Comparison of ENCODE assay signal across 13 cellular contexts in genomic region chr10:121338206-121338991, GRCh38.
DNase-seq lines count a peak whose midpoint lies in the region; TF ChIP-seq lines count a peak whose summit lies in the region.
"Had no signal": no experiment of that assay in that cellular context is flagged by ENCODE, and none has a peak within 500 bp of the region (broad histone marks: within the 10 kb centered on the region; RNA-seq: fewer than 3 reads in every experiment).

No MANE protein-coding gene starts in this region.

- H4K20me1 ChIP-seq in hepatocyte (ENCODE audit: insufficient read depth, poor library complexity, severe bottlenecking) = no peaks in the 10 kb centered on the region
- no peaks in the 10 kb centered on the region for H4K20me1 ChIP-seq in smooth muscle cell (ENCODE audit: low read depth)

- peaks cover 29% of the 10 kb centered on the region for H3K4me1 ChIP-seq in HEK293 (ENCODE audit: control insufficient read depth, insufficient read depth, low read length)
- H3K4me1 ChIP-seq in hepatocyte (ENCODE audit: insufficient read depth) = peaks cover 32% of the 10 kb centered on the region
- peaks cover 53% of the 10 kb centered on the region for H3K4me1 ChIP-seq in smooth muscle cell (ENCODE audit: low read depth)
- H3K4me1 ChIP-seq: BE2C had no signal

- H3K36me3 ChIP-seq in HEK293 (ENCODE audit: control insufficient read depth in 2 of 2, insufficient read depth in 1 of 2, low read length in 2 of 2) (no peaks in the 10 kb centered on the region), hepatocyte (replicated peaks; ENCODE audit: insufficient read depth, low read depth) (no peaks in the 10 kb centered on the region), smooth muscle cell (ENCODE audit: low read depth) (no peaks in the 10 kb centered on the region)
- H3K36me3 ChIP-seq: BE2C had no signal

- CTCF ChIA-PET in HEK293 (lab: Yijun Ruan, JAX) = interaction anchor here (1.1 kb wide), 1 partner anchor 562 kb away, joined by 3 read pairs; no protein-coding TSS in a partner anchor

- POLR2A ChIA-PET in HEK293 (lab: Yijun Ruan, JAX) = no interaction called here

- 79% methylated on average over 9 of the region's 9 CpGs for WGBS in hepatocyte (ENCODE audit: low lambda C conversion rate, missing lambda C conversion rate)
- 72% methylated on average over 9 of the region's 9 CpGs for WGBS in smooth muscle cell (ENCODE audit: low lambda C conversion rate)

- H3F3A ChIP-seq in smooth muscle cell (ENCODE audit: low read depth) = peaks cover 19% of the 10 kb centered on the region

- TF ChIP-seq CTCF in HEK293 (tag by site-specific recombination; IDR thresholded peaks at IDR 0.05) = no peak
- no peak for TF ChIP-seq CTCF in hepatocyte (IDR thresholded peaks at IDR 0.05; ENCODE audit: poor library complexity)
- no peak for TF ChIP-seq CTCF in smooth muscle cell (IDR thresholded peaks at IDR 0.05; ENCODE audit: borderline replicate concordance, insufficient read depth, poor library complexity, severe bottlenecking)

- H3K79me2 ChIP-seq in hepatocyte = no peaks in the 10 kb centered on the region
- no peaks in the 10 kb centered on the region for H3K79me2 ChIP-seq in smooth muscle cell (ENCODE audit: low read depth)

- H3K27ac ChIP-seq in HEK293 (ENCODE audit: extremely low read depth, low read depth, low read length) (no peak overlapping the region; the same call in 1 of the 2 replicates), hepatocyte (peak overlapping the region; percentile 11), smooth muscle cell (ENCODE audit: low read depth) (peak overlapping the region; percentile 51)

- H3K9ac ChIP-seq in smooth muscle cell (ENCODE audit: low read depth) = no peak overlapping the region

- DNase-seq in NCI-H82 treated with DMSO at 0.1 percent for 48 hours (lab: John Stamatoyannopoulos, UW; ENCODE audit: unreplicated experiment) = peak; percentile 3
- no peak for DNase-seq in hepatocyte (ENCODE audit: low spot score)
- no peak for DNase-seq in smooth muscle cell (lab: John Stamatoyannopoulos, UW; ENCODE audit: unreplicated experiment)
- no peak for DNase-seq in T1000 (lab: John Stamatoyannopoulos, UW)
- no peak for DNase-seq in activated CD4-positive, alpha-beta T cell treated with anti-CD3 and anti-CD28 coated beads, Interleukin-2, amount 50 U/mL, for 1 hour
- DNase-seq in DMS114 treated with DMSO at 0.1 percent for 48 hours (lab: John Stamatoyannopoulos, UW; ENCODE audit: unreplicated experiment) = no peak
- DNase-seq: BE2C; CD8-positive, alpha-beta T cell; EL; NCI-H1417; NCI-H2081; NCI-H526 had no signal

- H2AFZ ChIP-seq in hepatocyte = no peak overlapping the region
- no peak overlapping the region for H2AFZ ChIP-seq in smooth muscle cell (ENCODE audit: low read depth)

- H3K27me3 ChIP-seq in hepatocyte = no peaks in the 10 kb centered on the region
- no peaks in the 10 kb centered on the region for H3K27me3 ChIP-seq in smooth muscle cell (ENCODE audit: low read depth)
- H3K27me3 ChIP-seq: BE2C had no signal

- H3K4me2 ChIP-seq in hepatocyte (peak overlapping the region; percentile 6), smooth muscle cell (peak overlapping the region; percentile 74)

- H3K9me2 ChIP-seq in hepatocyte (replicated peaks; ENCODE audit: insufficient read depth) = no peaks in the 10 kb centered on the region

- H3K9me3 ChIP-seq in HEK293 (ENCODE audit: control insufficient read depth, insufficient read depth, low read depth, low read length) = no peaks in the 10 kb centered on the region
- H3K9me3 ChIP-seq in hepatocyte (ENCODE audit: low read depth) = no peaks in the 10 kb centered on the region
- no peaks in the 10 kb centered on the region for H3K9me3 ChIP-seq in smooth muscle cell (replicated peaks; ENCODE audit: low read depth)
- H3K9me3 ChIP-seq: BE2C had no signal

- H3K4me3 ChIP-seq in HEK293 (ENCODE audit: low read depth, low read length) = no peak overlapping the region
- no peak overlapping the region for H3K4me3 ChIP-seq in hepatocyte
- no peak overlapping the region for H3K4me3 ChIP-seq in smooth muscle cell

TF ChIP-seq in HEK293, 187 proteins besides CTCF, POLR2A, EP300 and RAD21:
- TF ChIP-seq ZNF121 (tag by site-specific recombination; IDR thresholded peaks at IDR 0.05) = no peak
- peak; percentile 48; the same call in 1 of the 2 replicates for TF ChIP-seq ZBTB6 (tag by site-specific recombination; IDR thresholded peaks at IDR 0.05)
- no peak for TF ChIP-seq RBAK (tag by site-specific recombination; IDR thresholded peaks at IDR 0.05)
- no peak for TF ChIP-seq ZNF292 (tag by site-specific recombination; IDR thresholded peaks at IDR 0.05; ENCODE audit: borderline replicate concordance, low read depth)
- no peak for TF ChIP-seq ZNF146 (tag by site-specific recombination; IDR thresholded peaks at IDR 0.05)
TF ChIP-seq in HEK293: peak in this region for 1.
